ENCODE assay signal across 33 cellular contexts in genomic region chr6:63928613-63929012, GRCh38.
"Had no signal": no experiment of that assay in that cellular context is flagged by ENCODE, and none has a peak within 500 bp of the region (broad histone marks: within the 10 kb centered on the region; RNA-seq: fewer than 3 reads in every experiment).

No MANE protein-coding gene starts in this region.

- H3K27ac Mint-ChIP-seq: activated CD4-positive, alpha-beta T cell treated with anti-CD3 and anti-CD28 coated beads, Interleukin-2, amount 10 ng/mL, durations not matched to agents 24 days and 14 days; activated CD8-positive, alpha-beta T cell treated with anti-CD3 and anti-CD28 coated beads for 36 hours; activated naive CD4-positive, alpha-beta T cell treated with anti-CD3 and anti-CD28 coated beads, Interleukin-2, amount 50 U/mL, for 24 hours; activated naive CD8-positive, alpha-beta T cell treated with anti-CD3 and anti-CD28 coated beads, Interleukin-2, amount 10 ng/mL, durations not matched to agents 7 days and 5 days; activated T-cell treated with anti-CD3 and anti-CD28 coated beads, Interleukin-2, amount 50 U/mL, for 24 hours; activated T-helper 2 cell treated with anti-CD3 and anti-CD28 coated beads, Interferon-gamma antibody, Interleukin-2, Interleukin-4, amounts not matched to agents 10 μg/mL and 5 μg/mL and 100 μg/mL, durations not matched to agents 14 hours and 24 hours and 36 hours; T-helper 1 cell treated with Interleukin-12 subunit alpha and Interleukin-12 subunit beta and Interleukin-4 antibody, amounts not matched to agents 30 μg/mL and 1 μg/mL, for 36 hours; T-helper 2 cell treated with Interferon-gamma antibody and Interleukin-4, amounts not matched to agents 5 μg/mL and 100 μg/mL, for 36 hours had no signal

- H3K36me3 ChIP-seq: ascending aorta, breast epithelium, MG63, Peyer's patch, SJSA1 had no signal

- H3K4me1 Mint-ChIP-seq: activated CD4-positive, alpha-beta T cell treated with anti-CD3 and anti-CD28 coated beads, Interleukin-2, amount 10 ng/mL, durations not matched to agents 24 days and 14 days; activated naive CD4-positive, alpha-beta T cell treated with anti-CD3 and anti-CD28 coated beads, Interleukin-2, amount 50 U/mL, for 24 hours; activated naive CD8-positive, alpha-beta T cell treated with anti-CD3 and anti-CD28 coated beads, Interleukin-2, amount 10 ng/mL, durations not matched to agents 7 days and 5 days had no signal

- H3K4me1 ChIP-seq: ascending aorta, breast epithelium, Peyer's patch, SJSA1 had no signal

- H3K36me3 Mint-ChIP-seq: activated naive CD4-positive, alpha-beta T cell treated with anti-CD3 and anti-CD28 coated beads, Interleukin-2, amount 50 U/mL, for 24 hours; activated naive CD8-positive, alpha-beta T cell treated with anti-CD3 and anti-CD28 coated beads, Interleukin-2, amount 10 ng/mL, durations not matched to agents 7 days and 5 days had no signal

- H3K4me3 ChIP-seq: ascending aorta, breast epithelium, MG63, Peyer's patch, SJSA1 had no signal

- DNase-seq: activated CD4-positive, alpha-beta T cell treated with anti-CD3 and anti-CD28 coated beads, Interleukin-2, amount 10 ng/mL, durations not matched to agents 24 days and 14 days; activated CD4-positive, alpha-beta T cell treated with anti-CD3 and anti-CD28 coated beads, Interleukin-2, amount 50 U/mL, for 4 hours; activated CD8-positive, alpha-beta T cell treated with anti-CD3 and anti-CD28 coated beads for 36 hours; activated gamma-delta T cell; activated naive CD4-positive, alpha-beta T cell treated with Interleukin-2 at 50 U/mL for 16 hours; activated naive CD8-positive, alpha-beta T cell treated with anti-CD3 and anti-CD28 coated beads, Interleukin-2, amount 10 ng/mL, durations not matched to agents 7 days and 5 days; activated T-cell treated with anti-CD3 and anti-CD28 coated beads, Interleukin-2, amount 50 U/mL, for 24 hours; amygdala; caudate nucleus; Kasumi-1; KG1; MG63; NCI-H1048; NCI-H1105 treated with DMSO at 0.1 percent for 48 hours; NCI-H1436 treated with DMSO at 0.1 percent for 48 hours; NCI-H187; NCI-H2029 treated with DMSO at 0.1 percent for 48 hours; NCI-H2107; NCI-H510A; NCI-H526; NK-92 treated with Interleukin-12 subunit alpha and Interleukin-12 subunit beta, amount 100 ng/mL, for 24 hours; PC-3; Peyer's patch; RPMI8226; SHP77 treated with DMSO at 0.1 percent for 48 hours; SK-N-SH had no signal

- H3K27ac ChIP-seq: ascending aorta, breast epithelium, Peyer's patch, SJSA1 had no signal

- H3K4me2 ChIP-seq: SK-N-SH had no signal

- H3K9me3 ChIP-seq: ascending aorta, breast epithelium, MG63, Peyer's patch, SJSA1, SK-N-SH had no signal

- H3K27me3 Mint-ChIP-seq: activated CD4-positive, alpha-beta T cell treated with anti-CD3 and anti-CD28 coated beads, Interleukin-2, amount 10 ng/mL, durations not matched to agents 24 days and 14 days; activated naive CD4-positive, alpha-beta T cell treated with anti-CD3 and anti-CD28 coated beads, Interleukin-2, amount 50 U/mL, for 24 hours; activated naive CD8-positive, alpha-beta T cell treated with anti-CD3 and anti-CD28 coated beads, Interleukin-2, amount 10 ng/mL, durations not matched to agents 7 days and 5 days; activated T-cell treated with anti-CD3 and anti-CD28 coated beads, Interleukin-2, amount 50 U/mL, for 24 hours had no signal

- H3K27me3 ChIP-seq: ascending aorta, breast epithelium, MG63, Peyer's patch, SJSA1 had no signal

- H3K4me3 Mint-ChIP-seq: activated CD4-positive, alpha-beta T cell treated with anti-CD3 and anti-CD28 coated beads, Interleukin-2, amount 10 ng/mL, durations not matched to agents 24 days and 14 days; activated CD8-positive, alpha-beta T cell treated with anti-CD3 and anti-CD28 coated beads for 36 hours; activated naive CD4-positive, alpha-beta T cell treated with anti-CD3 and anti-CD28 coated beads, Interleukin-2, amount 50 U/mL, for 24 hours; activated naive CD8-positive, alpha-beta T cell treated with anti-CD3 and anti-CD28 coated beads, Interleukin-2, amount 10 ng/mL, durations not matched to agents 7 days and 5 days; activated T-cell treated with anti-CD3 and anti-CD28 coated beads, Interleukin-2, amount 50 U/mL, for 24 hours; T-helper 1 cell treated with Interleukin-12 subunit alpha and Interleukin-12 subunit beta and Interleukin-4 antibody, amounts not matched to agents 30 μg/mL and 1 μg/mL, for 36 hours; T-helper 2 cell treated with Interferon-gamma antibody and Interleukin-4, amounts not matched to agents 5 μg/mL and 100 μg/mL, for 36 hours had no signal

- H3K9ac ChIP-seq: SK-N-SH had no signal

- H3K9me3 Mint-ChIP-seq: activated CD4-positive, alpha-beta T cell treated with anti-CD3 and anti-CD28 coated beads, Interleukin-2, amount 10 ng/mL, durations not matched to agents 24 days and 14 days; activated CD8-positive, alpha-beta T cell treated with anti-CD3 and anti-CD28 coated beads for 36 hours; activated naive CD4-positive, alpha-beta T cell treated with anti-CD3 and anti-CD28 coated beads, Interleukin-2, amount 50 U/mL, for 24 hours; activated naive CD8-positive, alpha-beta T cell treated with anti-CD3 and anti-CD28 coated beads, Interleukin-2, amount 10 ng/mL, durations not matched to agents 7 days and 5 days; activated T-cell treated with anti-CD3 and anti-CD28 coated beads, Interleukin-2, amount 50 U/mL, for 24 hours; activated T-helper 2 cell treated with anti-CD3 and anti-CD28 coated beads, Interferon-gamma antibody, Interleukin-2, Interleukin-4, amounts not matched to agents 10 μg/mL and 5 μg/mL and 100 μg/mL, durations not matched to agents 14 hours and 24 hours and 36 hours; T-helper 1 cell treated with Interleukin-12 subunit alpha and Interleukin-12 subunit beta and Interleukin-4 antibody, amounts not matched to agents 30 μg/mL and 1 μg/mL, for 36 hours; T-helper 2 cell treated with Interferon-gamma antibody and Interleukin-4, amounts not matched to agents 5 μg/mL and 100 μg/mL, for 36 hours had no signal

- ATAC-seq: activated CD8-positive, alpha-beta T cell treated with anti-CD3 and anti-CD28 coated beads for 36 hours; PC-3 had no signal
